10 cellular contexts compared by ENCODE assay signal in the genomic region with DNA sequence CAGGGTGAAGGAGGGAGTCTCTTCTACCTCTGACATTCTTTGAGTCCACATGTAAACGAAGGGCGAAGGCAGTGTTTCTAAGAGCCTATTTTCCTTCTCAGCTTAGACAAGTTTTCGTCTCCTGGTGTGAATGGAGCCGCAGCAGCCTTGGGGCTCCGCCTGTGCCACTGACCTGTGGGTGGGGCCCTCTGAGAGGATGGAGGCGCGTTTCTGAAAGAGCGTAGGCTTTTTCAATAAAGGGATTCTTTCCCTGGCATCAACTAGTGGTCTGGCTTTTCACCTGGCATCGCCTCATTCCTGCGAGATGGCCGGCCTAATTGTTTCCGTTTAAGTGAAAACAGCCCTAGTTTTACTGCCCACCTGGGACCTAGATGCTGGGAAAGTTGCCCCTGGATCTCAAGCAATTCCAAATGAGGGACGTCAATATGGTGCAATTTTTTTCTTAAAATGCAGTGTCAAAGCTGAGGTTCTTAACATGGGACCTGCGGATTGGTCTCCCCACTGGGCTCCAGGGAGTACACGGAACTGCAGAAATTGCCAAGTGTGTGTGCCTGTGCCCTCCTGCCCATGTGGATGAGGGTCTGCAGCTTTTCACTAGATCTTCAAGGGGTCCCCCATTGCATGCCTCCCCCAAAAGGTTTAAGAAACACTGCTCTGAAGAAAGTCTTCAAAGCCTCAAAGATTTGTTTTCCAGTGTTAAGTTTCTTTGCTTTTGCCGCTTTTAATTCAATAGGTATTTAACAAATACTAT. TPM values are rescaled to one million over a fixed set of nuclear protein-coding genes. Genes with fewer than 3 reads are reported as not detected.
A peak's percentile ranks its signal among the peaks of the same experiment; 100 is the strongest.
DNase-seq lines count a peak whose midpoint lies in the region; ATAC-seq and TF ChIP-seq lines count a peak whose summit lies in the region.
"Had no signal": no experiment of that assay in that cellular context is flagged by ENCODE, and none has a peak within 500 bp of the region (broad histone marks: within the 10 kb centered on the region; RNA-seq: fewer than 3 reads in every experiment).

No MANE protein-coding gene starts in this region.

- no peak overlapping the region for H3K23ac ChIP-seq in mesendoderm (ENCODE audit: low read length)

- no peak overlapping the region for H3K27ac ChIP-seq in HUES64 (ENCODE audit: low read depth, low read length)
- no peak overlapping the region for H3K27ac ChIP-seq in colonic mucosa
- H3K27ac ChIP-seq in mesendoderm (ENCODE audit: low read depth, low read length) = no peak overlapping the region
- H3K27ac ChIP-seq in substantia nigra (ENCODE audit: low read depth, low read length, poor library complexity, severe bottlenecking) = peak overlapping the region; percentile 95
- H3K27ac ChIP-seq in PC-9 = no peak overlapping the region

- no peak overlapping the region for H4K5ac ChIP-seq in mesendoderm (ENCODE audit: low read length)

- H3K4me1 ChIP-seq in HUES64 (ENCODE audit: insufficient read depth, low read length) (peaks cover 3% of the 10 kb centered on the region; the same call in 1 of the 2 replicates), colonic mucosa (peaks cover 4% of the 10 kb centered on the region), mesendoderm (ENCODE audit: control insufficient read depth, low read depth, low read length) (no peaks in the 10 kb centered on the region), PC-9 (replicated peaks; ENCODE audit: insufficient read depth) (no peaks in the 10 kb centered on the region)

- H3K18ac ChIP-seq in mesendoderm (ENCODE audit: low read length) = no peak overlapping the region

- H3K4me2 ChIP-seq in mesendoderm (ENCODE audit: low read length) (peak overlapping the region; percentile 92), PC-9 (no peak overlapping the region)

- H3K79me2 ChIP-seq in mesendoderm (ENCODE audit: control insufficient read depth, insufficient read depth, low read length) (no peaks in the 10 kb centered on the region), PC-9 (ENCODE audit: low read depth) (no peaks in the 10 kb centered on the region)

- H3K27me3 ChIP-seq in HUES64 (ENCODE audit: insufficient read depth, low read length) (peaks cover 69% of the 10 kb centered on the region), colonic mucosa (peaks cover 8% of the 10 kb centered on the region), mesendoderm (ENCODE audit: insufficient read depth, low read length, poor library complexity) (peaks cover 17% of the 10 kb centered on the region), PC-9 (ENCODE audit: insufficient read depth, low read depth) (no peaks in the 10 kb centered on the region)

- no TSS peak for BruUV-seq in PC-9 (replicated peaks; lab: Mats Ljungman, UMichigan)

- H3K9ac ChIP-seq in HUES64 (ENCODE audit: low read depth, low read length) = peak overlapping the region; percentile 17; the same call in 1 of the 2 replicates
- no peak overlapping the region for H3K9ac ChIP-seq in colonic mucosa (ENCODE audit: low read depth in 2 of 2, low read length in 2 of 2)
- no peak overlapping the region for H3K9ac ChIP-seq in mesendoderm (ENCODE audit: low read length)

- H3K36me3 ChIP-seq in HUES64 (ENCODE audit: insufficient read depth, low read length) (no peaks in the 10 kb centered on the region), colonic mucosa (no peaks in the 10 kb centered on the region), mesendoderm (ENCODE audit: control insufficient read depth, insufficient read depth, low read length) (no peaks in the 10 kb centered on the region), PC-9 (ENCODE audit: low read depth) (no peaks in the 10 kb centered on the region)

- H2BK5ac ChIP-seq in mesendoderm (ENCODE audit: low read length) = no peak overlapping the region

- no peaks in the 10 kb centered on the region for H4K20me1 ChIP-seq in PC-9 (ENCODE audit: insufficient read depth)

- H2BK15ac ChIP-seq in mesendoderm (replicated peaks; ENCODE audit: low read depth) = no peak overlapping the region

- H2BK120ac ChIP-seq in mesendoderm (ENCODE audit: low read depth, low read length) = no peak overlapping the region

- intact Hi-C loops in colonic mucosa (cut with DNase I) (no loop called here), PC-9 (cut with micrococcal nuclease; ENCODE audit: unreplicated experiment) (no loop called here)

- no peaks in the 10 kb centered on the region for H3F3A ChIP-seq in PC-9 (ENCODE audit: insufficient read depth, low read depth)

- H3K9me2 ChIP-seq in PC-9 (ENCODE audit: insufficient read depth) = no peaks in the 10 kb centered on the region

- H3K9me3 ChIP-seq in HUES64 (ENCODE audit: insufficient read depth, low read depth, low read length) = no peaks in the 10 kb centered on the region
- H3K9me3 ChIP-seq in colonic mucosa = no peaks in the 10 kb centered on the region
- no peaks in the 10 kb centered on the region for H3K9me3 ChIP-seq in PC-9 (ENCODE audit: insufficient read depth, low read depth)

- peak overlapping the region; percentile 51 for H3K56ac ChIP-seq in mesendoderm (ENCODE audit: low read length)

- no peak overlapping the region for H2AK5ac ChIP-seq in mesendoderm (ENCODE audit: low read length)

- POLR2A ChIA-PET in PC-9 (lab: Charles Lee; ENCODE audit: unreplicated experiment) = no interaction called here

- peak overlapping the region; percentile 54 for H3K4me3 ChIP-seq in HUES64 (ENCODE audit: low read length)
- peak overlapping the region; percentile 42 for H3K4me3 ChIP-seq in colonic mucosa
- H3K4me3 ChIP-seq in mesendoderm (ENCODE audit: low read length) = no peak overlapping the region
- H3K4me3 ChIP-seq in PC-9 = no peak overlapping the region

- WGBS in HUES64 = 63% methylated on average over 16 of the region's 16 CpGs
- no CpG with 5 or more reads among the region's 16 CpGs for WGBS in mesendoderm (ENCODE audit: extremely low coverage, insufficient coverage, low lambda C conversion rate)

- no peak overlapping the region for H3K4ac ChIP-seq in mesendoderm (ENCODE audit: low read depth, low read length)

- H2AFZ ChIP-seq in PC-9 = no peak overlapping the region

- no peaks in the 10 kb centered on the region for H3K79me1 ChIP-seq in mesendoderm (ENCODE audit: low read length)

- no peak overlapping the region for H4K8ac ChIP-seq in mesendoderm (ENCODE audit: low read depth, low read length)

- DNase-seq in colonic mucosa = peak; percentile 37
- peak; percentile 11 for DNase-seq in mesendoderm
- peak in 14 of 49 donors; percentile 6 to 63 (median 26) for DNase-seq in substantia nigra (lab: John Stamatoyannopoulos, UW)
- no peak for DNase-seq in stimulated activated naive CD4-positive, alpha-beta T cell (lab: John Stamatoyannopoulos, UW)
- DNase-seq in PC-9 = no peak
- DNase-seq: activated CD8-positive, alpha-beta memory T cell treated with anti-CD3 and anti-CD28 coated beads, Interleukin-2, amount 50 U/mL, for 48 hours; central memory CD4-positive, alpha-beta T cell had no signal

- CTCF ChIA-PET in PC-9 (lab: Charles Lee) = no interaction called here

- no peak for TF ChIP-seq CTCF in colonic mucosa (IDR thresholded peaks at IDR 0.05)
- TF ChIP-seq CTCF in PC-9 (conservative IDR thresholded peaks at IDR 0.05) = no peak

- ATAC-seq in HG03342 (IDR thresholded peaks at IDR 0.05; ENCODE audit: unreplicated experiment) (no peak), GM21723 (IDR thresholded peaks at IDR 0.05; ENCODE audit: unreplicated experiment) (no peak)

RNA-seq across cellular contexts. Expression of a gene that starts 1.0 kb away (rescaled TPM):
- polyA plus RNA-seq in HUES64 (2013, experiment 1 of 2) = 0.30 TPM
- polyA plus RNA-seq in HUES64 (2013, experiment 2 of 2) = 1.1 TPM
- total RNA-seq in colonic mucosa (1 to 10 TPM; 3.7 to 8.6 TPM), PC-9 (2021) (not detected in 2 replicates)
- polyA plus RNA-seq in mesendoderm (2013, experiment 1 of 2) = 0.08 TPM
- polyA plus RNA-seq in mesendoderm (2013, experiment 2 of 2) = 0.10 TPM

RNA-seq across cellular contexts. Expression of a gene that starts 4.0 kb away (rescaled TPM):
- polyA plus RNA-seq in HUES64 (2013, experiment 1 of 2) = 0.50 TPM
- polyA plus RNA-seq in HUES64 (2013, experiment 2 of 2) = not detected
- not detected for total RNA-seq in colonic mucosa
- polyA plus RNA-seq in mesendoderm (2013, experiment 1 of 2) = 0.55 TPM
- polyA plus RNA-seq in mesendoderm (2013, experiment 2 of 2) = 0.60 TPM
- total RNA-seq in PC-9 (2021) = 0.94 TPM in 1 of 2 replicates, not detected in the other

Comparison
In these comparisons a context has a peak if more than half of its experiments do, and no peak if none do; other contexts are left out.
1. H3K4me3 ChIP-seq: peak in HUES64 (single experiment) and colonic mucosa (single experiment); none in mesendoderm (single experiment) and PC-9 (single experiment).
2. DNase-seq: peak in colonic mucosa (single experiment) and mesendoderm (single experiment); none in stimulated activated naive CD4-positive, alpha-beta T cell (0 of 6) and PC-9 (0 of 2).